ENCODE assay signal across 15 cellular contexts in the genomic region with DNA sequence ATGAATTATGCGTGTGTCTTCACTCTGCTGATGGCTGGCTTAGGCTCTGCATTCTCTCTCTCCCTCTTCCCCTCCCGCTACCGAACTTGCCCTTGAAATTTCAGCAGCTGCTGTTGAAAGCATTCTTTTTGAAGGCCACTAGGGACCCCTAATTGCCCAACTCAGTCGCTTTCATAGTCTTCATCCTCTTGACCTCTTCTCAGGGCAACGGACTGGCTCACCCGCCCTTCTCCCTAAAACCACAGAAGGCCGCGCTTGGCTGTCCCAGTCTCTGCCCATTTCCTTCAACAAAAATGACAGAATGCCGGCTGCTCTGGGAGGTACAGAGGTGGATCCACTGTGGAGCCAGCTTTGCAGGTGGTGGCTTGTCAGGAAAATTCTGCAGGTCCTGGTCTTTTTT. TPM values are rescaled to one million over a fixed set of nuclear protein-coding genes. Genes with fewer than 3 reads are reported as not detected.
DNase-seq lines count a peak whose midpoint lies in the region; ATAC-seq and TF ChIP-seq lines count a peak whose summit lies in the region.
"Had no signal": no experiment of that assay in that cellular context is flagged by ENCODE, and none has a peak within 500 bp of the region (broad histone marks: within the 10 kb centered on the region; RNA-seq: fewer than 3 reads in every experiment).

No MANE protein-coding gene starts in this region.

- no peak overlapping the region for H3K4me2 ChIP-seq in mesendoderm (ENCODE audit: low read length)

- H3K36me3 ChIP-seq in endodermal cell (ENCODE audit: control insufficient read depth, insufficient read depth, low read length): no peaks in the 10 kb centered on the region
- no peaks in the 10 kb centered on the region for H3K36me3 ChIP-seq in mesendoderm (ENCODE audit: control insufficient read depth, insufficient read depth, low read length)
- no peaks in the 10 kb centered on the region for H3K36me3 ChIP-seq in left lung

- H3K27ac Mint-ChIP-seq in endodermal cell: no peak overlapping the region

- H3K4me1 ChIP-seq in endodermal cell (ENCODE audit: control insufficient read depth, insufficient read depth, low read length): peaks cover 7% of the 10 kb centered on the region
- H3K4me1 ChIP-seq in mesendoderm (ENCODE audit: control insufficient read depth, low read depth, low read length): no peaks in the 10 kb centered on the region
- peaks cover 5 to 49% of the 10 kb centered on the region in 2 donors for H3K4me1 ChIP-seq in left lung

- no peaks in the 10 kb centered on the region for H3K27me3 ChIP-seq in endodermal cell (ENCODE audit: control insufficient read depth, insufficient read depth, low read length, poor library complexity, severe bottlenecking)
- no peaks in the 10 kb centered on the region for H3K27me3 ChIP-seq in mesendoderm (ENCODE audit: insufficient read depth, low read length, poor library complexity)
- no peaks in the 10 kb centered on the region for H3K27me3 ChIP-seq in left lung
- H3K27me3 ChIP-seq: dorsolateral prefrontal cortex had no signal

- no peak overlapping the region for H3K18ac ChIP-seq in mesendoderm (ENCODE audit: low read length)

- WGBS in endodermal cell (ENCODE audit: insufficient coverage in 1 of 2, insufficient read length in 1 of 2), 2 experiments: 71 to 75% methylated on average over 5 to 9 of the region's 9 CpGs
- WGBS in mesendoderm (ENCODE audit: extremely low coverage, insufficient coverage, low lambda C conversion rate): no CpG with 5 or more reads among the region's 9 CpGs

- H3K4me3 ChIP-seq in endodermal cell (ENCODE audit: low read length) (no peak overlapping the region), mesendoderm (ENCODE audit: low read length) (no peak overlapping the region), left lung (no peak overlapping the region)
- H3K4me3 ChIP-seq: dorsolateral prefrontal cortex had no signal

- TF ChIP-seq CTCF in endodermal cell (conservative IDR thresholded peaks at IDR 0.05): peak; percentile 54
- TF ChIP-seq CTCF in left lung (IDR thresholded peaks at IDR 0.05): no peak

- H2AK5ac ChIP-seq in mesendoderm (ENCODE audit: low read length): no peak overlapping the region

- no peak overlapping the region for H3K4me3 Mint-ChIP-seq in endodermal cell

- H2BK120ac ChIP-seq in mesendoderm (ENCODE audit: low read depth, low read length): no peak overlapping the region

- no peaks in the 10 kb centered on the region for H3K9me3 ChIP-seq in endodermal cell (ENCODE audit: control insufficient read depth, low read length)
- no peaks in the 10 kb centered on the region for H3K9me3 ChIP-seq in left lung

- H3K4ac ChIP-seq in mesendoderm (ENCODE audit: low read depth, low read length): no peak overlapping the region

- no peak overlapping the region for H2BK5ac ChIP-seq in mesendoderm (ENCODE audit: low read length)

- H3K4me1 Mint-ChIP-seq in endodermal cell: peaks cover 18% of the 10 kb centered on the region

- no peaks in the 10 kb centered on the region for H3K79me2 ChIP-seq in mesendoderm (ENCODE audit: control insufficient read depth, insufficient read depth, low read length)

- no peak overlapping the region for H4K8ac ChIP-seq in mesendoderm (ENCODE audit: low read depth, low read length)

- H3K27ac ChIP-seq in endodermal cell (ENCODE audit: low read depth, low read length): no peak overlapping the region
- no peak overlapping the region for H3K27ac ChIP-seq in mesendoderm (ENCODE audit: low read depth, low read length)
- peak overlapping the region in 1 of 2 donors; percentile 70 for H3K27ac ChIP-seq in left lung
- H3K27ac ChIP-seq: dorsolateral prefrontal cortex had no signal

- H3K27me3 Mint-ChIP-seq in endodermal cell (ENCODE audit: insufficient read depth): peaks cover 2% of the 10 kb centered on the region

- DNase-seq in GF-D8 (lab: John Stamatoyannopoulos, UW) (peak; percentile 86), NOMO-1 (lab: John Stamatoyannopoulos, UW; ENCODE audit: unreplicated experiment in 2 of 2) (peak; percentile 80 to 82), endodermal cell (peak; percentile 74), mesendoderm (peak; percentile 53), cortex of kidney (lab: John Stamatoyannopoulos, UW) (no peak), left lung (no peak)
- DNase-seq in stimulated activated CD4-positive, alpha-beta T cell treated with anti-CD3 and anti-CD28 coated beads, Interleukin-2, amount 100 ng/mL, for 48 hours: no peak
- DNase-seq: amniotic stem cell; dorsolateral prefrontal cortex; Karpas-422; NCI-H226; occipital lobe; stimulated activated CD4-positive, alpha-beta T cell treated with anti-CD3 and anti-CD28 coated beads, Interleukin-15, amount 100 ng/mL, for 24 hours; stimulated activated CD8-positive, alpha-beta memory T cell treated with anti-CD3 and anti-CD28 coated beads, Interleukin-4, amount 100 ng/mL, for 48 hours had no signal

- ATAC-seq in HG02973 (IDR thresholded peaks at IDR 0.05; ENCODE audit: unreplicated experiment) (no peak), left lung (no peak)

- no peaks in the 10 kb centered on the region for H3K79me1 ChIP-seq in mesendoderm (ENCODE audit: low read length)

- H3K9me3 Mint-ChIP-seq in endodermal cell: no peaks in the 10 kb centered on the region

- H2BK15ac ChIP-seq in mesendoderm (replicated peaks; ENCODE audit: low read depth): no peak overlapping the region

- no peak overlapping the region for H3K56ac ChIP-seq in mesendoderm (ENCODE audit: low read length)

- H3K9ac ChIP-seq in endodermal cell (ENCODE audit: extremely low read depth, low read length, poor library complexity, severe bottlenecking) (no peak overlapping the region), mesendoderm (ENCODE audit: low read length) (no peak overlapping the region)

- H3K36me3 Mint-ChIP-seq in endodermal cell (ENCODE audit: low read depth): no peaks in the 10 kb centered on the region

- H3K23ac ChIP-seq in mesendoderm (ENCODE audit: low read length): no peak overlapping the region

- intact Hi-C loops in left lung (cut with DNase I): no loop called here

- H4K5ac ChIP-seq in mesendoderm (ENCODE audit: low read length): no peak overlapping the region

RNA-seq across cellular contexts. Expression of a gene that starts 21.0 kb away (rescaled TPM):
- total RNA-seq in endodermal cell: 1 to 10 TPM; 3.5 to 4.5 TPM
- 1.9 TPM for polyA plus RNA-seq in endodermal cell (2013, experiment 1 of 2)
- 1.7 TPM for polyA plus RNA-seq in endodermal cell (2013, experiment 2 of 2)
- polyA plus RNA-seq in mesendoderm (2013, experiment 1 of 2): 3.0 TPM
- 3.6 TPM for polyA plus RNA-seq in mesendoderm (2013, experiment 2 of 2)
- 100 to 1,000 TPM in 1 of 2 donors, 10 to 100 TPM in 1; 42.0 to 118 TPM for total RNA-seq in left lung

RNA-seq across cellular contexts. Expression of a gene that starts 39.0 kb away (rescaled TPM):
- 10 to 100 TPM; 12.9 to 13.1 TPM for total RNA-seq in endodermal cell
- 8.6 TPM for polyA plus RNA-seq in endodermal cell (2013, experiment 1 of 2)
- polyA plus RNA-seq in endodermal cell (2013, experiment 2 of 2): 7.7 TPM
- polyA plus RNA-seq in mesendoderm (2013, experiment 1 of 2): 3.4 TPM
- 3.0 TPM for polyA plus RNA-seq in mesendoderm (2013, experiment 2 of 2)
- 1 to 10 TPM; 5.4 to 6.0 TPM for total RNA-seq in left lung

RNA-seq across cellular contexts. Expression of a gene that starts 52.4 kb away (rescaled TPM):
- total RNA-seq in endodermal cell (10 to 100 TPM; 37.0 to 39.2 TPM), left lung (10 to 100 TPM; 27.3 to 34.6 TPM)
- 20.1 TPM for polyA plus RNA-seq in endodermal cell (2013, experiment 1 of 2)
- polyA plus RNA-seq in endodermal cell (2013, experiment 2 of 2): 19.4 TPM
- polyA plus RNA-seq in mesendoderm (2013, experiment 1 of 2): 20.9 TPM
- polyA plus RNA-seq in mesendoderm (2013, experiment 2 of 2): 20.6 TPM

Comparison
In these comparisons a context has a peak if more than half of its experiments do, and no peak if none do; other contexts are left out.
1. DNase-seq: peak in GF-D8 (single experiment), NOMO-1 (2 of 2), endodermal cell (single experiment) and mesendoderm (single experiment); none in cortex of kidney (single experiment), left lung (0 of 2) and stimulated activated CD4-positive, alpha-beta T cell treated with anti-CD3 and anti-CD28 coated beads, Interleukin-2, amount 100 ng/mL, for 48 hours (0 of 2).
2. RNA of a gene that starts 21.0 kb away (total RNA-seq): 42.0 to 118 TPM in left lung; 3.5 to 4.5 TPM in endodermal cell; every median in the first group is over 4 times any median in the second.